In genomic region chr12:69821441-69822204, GRCh38 we compare ENCODE assay signal across 13 cellular contexts. TPM values are rescaled to one million over a fixed set of nuclear protein-coding genes. Genes with fewer than 3 reads are reported as not detected.
DNase-seq lines count a peak whose midpoint lies in the region; ATAC-seq and TF ChIP-seq lines count a peak whose summit lies in the region.
"Had no signal": no experiment of that assay in that cellular context is flagged by ENCODE, and none has a peak within 500 bp of the region (broad histone marks: within the 10 kb centered on the region; RNA-seq: fewer than 3 reads in every experiment).

No MANE protein-coding gene starts in this region.

- H3K4me3 Mint-ChIP-seq in HFFc6 = no peak overlapping the region
- no peak overlapping the region for H3K4me3 Mint-ChIP-seq in T-helper 2 cell treated with Interferon-gamma antibody and Interleukin-4, amounts not matched to agents 5 μg/mL and 100 μg/mL, for 36 hours

- peak; percentile 43 for ATAC-seq in left colon
- ATAC-seq in GM21737 (IDR thresholded peaks at IDR 0.05; ENCODE audit: unreplicated experiment) = no peak
- ATAC-seq: gastrocnemius medialis; stimulated activated naive CD8-positive, alpha-beta T cell treated with anti-CD3 and anti-CD28 coated beads, Interleukin-15, Interleukin-2, amounts not matched to agents 100 U/mL and 50 U/mL, for 24 hours had no signal

- H3K9me3 Mint-ChIP-seq in HFFc6 = no peaks in the 10 kb centered on the region
- no peaks in the 10 kb centered on the region for H3K9me3 Mint-ChIP-seq in T-helper 2 cell treated with Interferon-gamma antibody and Interleukin-4, amounts not matched to agents 5 μg/mL and 100 μg/mL, for 36 hours

- H3K4me1 Mint-ChIP-seq in HFFc6 (ENCODE audit: low read depth) = peaks cover 7% of the 10 kb centered on the region; the same call in 1 of the 2 replicates
- no peaks in the 10 kb centered on the region for H3K4me1 Mint-ChIP-seq in T-helper 2 cell treated with Interferon-gamma antibody and Interleukin-4, amounts not matched to agents 5 μg/mL and 100 μg/mL, for 36 hours (ENCODE audit: low read depth)

- peak; percentile 12 for DNase-seq in AG20443 (ENCODE audit: low spot score)
- DNase-seq in LoVo (ENCODE audit: low spot score) = peak; percentile 66
- peak; percentile 89 for DNase-seq in astrocyte of the hippocampus (ENCODE audit: low read depth, low spot score)
- DNase-seq in left colon = no peak
- no peak for DNase-seq in HFFc6
- no peak for DNase-seq in T-helper 2 cell treated with Interferon-gamma antibody and Interleukin-4, amounts not matched to agents 5 μg/mL and 100 μg/mL, for 36 hours (ENCODE audit: low spot score)
- DNase-seq in stimulated activated CD4-positive, alpha-beta T cell treated with anti-CD3 and anti-CD28 coated beads, Interleukin-1b, Interleukin-23, amount 100 ng/mL, for 48 hours = no peak
- DNase-seq: activated T-cell treated with anti-CD3 and anti-CD28 coated beads, Interleukin-2, amount 50 U/mL, for 1 hour; DMS79 treated with DMSO at 0.1 percent for 48 hours; gastrocnemius medialis; RPMI8226; stimulated activated naive CD8-positive, alpha-beta T cell treated with anti-CD3 and anti-CD28 coated beads, Interleukin-15, Interleukin-2, amounts not matched to agents 100 U/mL and 50 U/mL, for 24 hours had no signal

- H3K27me3 Mint-ChIP-seq in HFFc6 (ENCODE audit: insufficient read depth) = no peaks in the 10 kb centered on the region
- H3K27me3 Mint-ChIP-seq in T-helper 2 cell treated with Interferon-gamma antibody and Interleukin-4, amounts not matched to agents 5 μg/mL and 100 μg/mL, for 36 hours (ENCODE audit: low read depth) = no peaks in the 10 kb centered on the region

- H3K36me3 Mint-ChIP-seq in HFFc6 (ENCODE audit: low read depth) = no peaks in the 10 kb centered on the region
- no peaks in the 10 kb centered on the region for H3K36me3 Mint-ChIP-seq in T-helper 2 cell treated with Interferon-gamma antibody and Interleukin-4, amounts not matched to agents 5 μg/mL and 100 μg/mL, for 36 hours (ENCODE audit: low read depth)

- no peak overlapping the region for H3K27ac Mint-ChIP-seq in HFFc6
- H3K27ac Mint-ChIP-seq in T-helper 2 cell treated with Interferon-gamma antibody and Interleukin-4, amounts not matched to agents 5 μg/mL and 100 μg/mL, for 36 hours = no peak overlapping the region

- intact Hi-C loops in left colon (cut with DNase I, micrococcal nuclease) = no loop called here

- no peak for TF ChIP-seq CTCF in HFFc6 (IDR thresholded peaks at IDR 0.05)

RNA-seq across cellular contexts. Expression of gene MYRFL, which starts 3.4 kb away (rescaled TPM):
- total RNA-seq in left colon = 1 to 10 TPM; 1.0 to 1.3 TPM
- not detected for total RNA-seq in HFFc6 (2021; fragmentation: NEBNext Ultra II Directional; extraction: Animal tissue kit (Norgen Biotek cat#: 25700))

Comparison
In these comparisons a context has a peak if more than half of its experiments do, and no peak if none do; other contexts are left out.
1. DNase-seq: peak in AG20443 (single experiment), LoVo (single experiment) and astrocyte of the hippocampus (single experiment); none in left colon (0 of 2), HFFc6 (single experiment), T-helper 2 cell treated with Interferon-gamma antibody and Interleukin-4, amounts not matched to agents 5 μg/mL and 100 μg/mL, for 36 hours (single experiment) and stimulated activated CD4-positive, alpha-beta T cell treated with anti-CD3 and anti-CD28 coated beads, Interleukin-1b, Interleukin-23, amount 100 ng/mL, for 48 hours (single experiment).